Comparison of ENCODE assay signal across 32 cellular contexts in the genomic region with DNA sequence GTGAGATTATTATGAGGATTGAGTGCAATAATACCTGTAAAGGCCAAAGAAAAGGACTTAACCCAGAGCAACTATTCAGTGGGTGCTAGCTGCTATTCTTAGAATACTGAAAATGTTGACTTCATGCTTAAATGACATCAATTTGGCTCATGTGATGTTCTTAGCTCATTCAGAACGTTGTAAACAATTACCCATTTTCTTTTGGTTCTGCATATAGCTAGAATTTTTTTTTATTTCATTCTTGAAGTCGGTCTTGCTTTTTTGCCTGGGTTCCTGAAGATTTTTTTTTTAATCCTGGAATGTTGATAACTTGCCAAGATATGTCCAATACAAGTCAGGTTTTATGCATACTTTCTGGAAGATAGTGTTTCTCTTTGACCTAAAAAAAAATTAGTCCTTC.
DNase-seq lines count a peak whose midpoint lies in the region; ATAC-seq and TF ChIP-seq lines count a peak whose summit lies in the region.
"Had no signal": no experiment of that assay in that cellular context is flagged by ENCODE, and none has a peak within 500 bp of the region (broad histone marks: within the 10 kb centered on the region; RNA-seq: fewer than 3 reads in every experiment).

No MANE protein-coding gene starts in this region.

- no peak overlapping the region for H3K4me3 Mint-ChIP-seq in nephron
- H3K4me3 Mint-ChIP-seq: activated naive CD4-positive, alpha-beta T cell treated with anti-CD3 and anti-CD28 coated beads, Interleukin-2, amount 10 ng/mL, durations not matched to agents 7 days and 5 days; activated T-helper 1 cell treated with anti-CD3 and anti-CD28 coated beads, Interleukin-12 subunit alpha, Interleukin-12 subunit beta, Interleukin-2, Interleukin-4 antibody, amounts not matched to agents 30 ng/mL and 10 ng/mL and 1 ng/mL, durations not matched to agents 14 hours and 24 hours and 36 hours; central memory CD8-positive, alpha-beta T cell had no signal

- no peaks in the 10 kb centered on the region for H3K4me1 Mint-ChIP-seq in nephron
- H3K4me1 Mint-ChIP-seq: activated naive CD4-positive, alpha-beta T cell treated with anti-CD3 and anti-CD28 coated beads, Interleukin-2, amount 10 ng/mL, durations not matched to agents 7 days and 5 days; central memory CD8-positive, alpha-beta T cell had no signal

- H3K36me3 Mint-ChIP-seq in nephron (ENCODE audit: low read depth): no peaks in the 10 kb centered on the region
- H3K36me3 Mint-ChIP-seq: activated naive CD4-positive, alpha-beta T cell treated with anti-CD3 and anti-CD28 coated beads, Interleukin-2, amount 10 ng/mL, durations not matched to agents 7 days and 5 days had no signal

- no peaks in the 10 kb centered on the region for H3K27me3 Mint-ChIP-seq in nephron (ENCODE audit: low read depth)
- H3K27me3 Mint-ChIP-seq: activated naive CD4-positive, alpha-beta T cell treated with anti-CD3 and anti-CD28 coated beads, Interleukin-2, amount 10 ng/mL, durations not matched to agents 7 days and 5 days; central memory CD8-positive, alpha-beta T cell had no signal

- H3K9me3 Mint-ChIP-seq in nephron: peaks cover 7% of the 10 kb centered on the region
- H3K9me3 Mint-ChIP-seq: activated naive CD4-positive, alpha-beta T cell treated with anti-CD3 and anti-CD28 coated beads, Interleukin-2, amount 10 ng/mL, durations not matched to agents 7 days and 5 days; activated T-helper 1 cell treated with anti-CD3 and anti-CD28 coated beads, Interleukin-12 subunit alpha, Interleukin-12 subunit beta, Interleukin-2, Interleukin-4 antibody, amounts not matched to agents 30 ng/mL and 10 ng/mL and 1 ng/mL, durations not matched to agents 14 hours and 24 hours and 36 hours; central memory CD8-positive, alpha-beta T cell had no signal

- peak; percentile 39 for DNase-seq in EH (ENCODE audit: low read depth)
- DNase-seq in amniotic epithelial cell (ENCODE audit: low read depth): peak; percentile 62
- DNase-seq in fibroblast of mammary gland (ENCODE audit: low read depth): peak; percentile 31
- no peak for DNase-seq in NCI-H526 (lab: John Stamatoyannopoulos, UW)
- no peak for DNase-seq in glomerular visceral epithelial cell (ENCODE audit: extremely low spot score)
- DNase-seq: activated CD4-positive, alpha-beta T cell treated with anti-CD3 and anti-CD28 coated beads, Interleukin-2, amount 50 U/mL, for 48 hours; activated CD4-positive, CD25-positive, alpha-beta regulatory T cell; activated CD8-positive, alpha-beta memory T cell treated with anti-CD3 and anti-CD28 coated beads, Interleukin-2, amount 50 U/mL, for 4 hours; activated naive CD4-positive, alpha-beta T cell treated with anti-CD3 and anti-CD28 coated beads, Interleukin-2, amount 10 ng/mL, durations not matched to agents 7 days and 5 days; AML-193; anterior cingulate cortex; DMS53; dorsolateral prefrontal cortex; foreskin keratinocyte; GDM1; KBM-7; mesenchymal stem cell; NCI-H1417 treated with DMSO at 0.1 percent for 48 hours; NCI-H82; psoas muscle; RPMI8226; stimulated activated naive CD4-positive, alpha-beta T cell treated with Interleukin-2 at 50 U/mL for 16 hours; testis had no signal

- peak overlapping the region; percentile 7 to 35 (median 19) for H3K27ac Mint-ChIP-seq in nephron
- H3K27ac Mint-ChIP-seq: activated naive CD4-positive, alpha-beta T cell treated with anti-CD3 and anti-CD28 coated beads, Interleukin-2, amount 10 ng/mL, durations not matched to agents 7 days and 5 days; activated T-helper 1 cell treated with anti-CD3 and anti-CD28 coated beads, Interleukin-12 subunit alpha, Interleukin-12 subunit beta, Interleukin-2, Interleukin-4 antibody, amounts not matched to agents 30 ng/mL and 10 ng/mL and 1 ng/mL, durations not matched to agents 14 hours and 24 hours and 36 hours had no signal

- no peak for ATAC-seq in GM21515 (IDR thresholded peaks at IDR 0.05; ENCODE audit: unreplicated experiment)
- ATAC-seq in HG03045 (IDR thresholded peaks at IDR 0.05; ENCODE audit: unreplicated experiment): no peak
- ATAC-seq: foreskin keratinocyte, left lobe of liver, psoas muscle had no signal

- no peak overlapping the region for H3K4me3 ChIP-seq in fibroblast of mammary gland (ENCODE audit: control insufficient read depth, low read depth, low read length)
- H3K4me3 ChIP-seq: dorsolateral prefrontal cortex, HAP-1, hepatocyte, psoas muscle, SJSA1, testis had no signal

- TF ChIP-seq CTCF in fibroblast of mammary gland (conservative IDR thresholded peaks at IDR 0.05; ENCODE audit: control insufficient read depth, insufficient read depth, low read depth, low read length) (no peak), nephron (IDR thresholded peaks at IDR 0.05; ENCODE audit: unreplicated experiment in 3 of 3) (no peak)

Comparison
In these comparisons a context has a peak if more than half of its experiments do, and no peak if none do; other contexts are left out.
1. DNase-seq: peak in EH (single experiment), amniotic epithelial cell (single experiment) and fibroblast of mammary gland (single experiment); none in NCI-H526 (0 of 2) and glomerular visceral epithelial cell (single experiment).